Comparison of ENCODE assay signal across 17 cellular contexts in genomic region chr15:49242820-49243219, GRCh38.
DNase-seq lines count a peak whose midpoint lies in the region; ATAC-seq and TF ChIP-seq lines count a peak whose summit lies in the region.
"Had no signal": no experiment of that assay in that cellular context is flagged by ENCODE, and none has a peak within 500 bp of the region (broad histone marks: within the 10 kb centered on the region; RNA-seq: fewer than 3 reads in every experiment).

No MANE protein-coding gene starts in this region.

- TF ChIP-seq POLR2A in GM18505 (IDR thresholded peaks at IDR 0.05; ENCODE audit: borderline replicate concordance, extremely low read depth, insufficient read depth, insufficient read length), result no peak

- POLR2A ChIA-PET in RWPE1 (lab: Yijun Ruan, JAX; ENCODE audit: low non-redundant PET), result no interaction called here

- peak; percentile 38 for ATAC-seq in left ventricle myocardium superior
- no peak for ATAC-seq in Right ventricle myocardium inferior
- no peak for ATAC-seq in GM18505 (IDR thresholded peaks at IDR 0.05; ENCODE audit: unreplicated experiment)
- ATAC-seq in HG03159 (IDR thresholded peaks at IDR 0.05; ENCODE audit: unreplicated experiment), result no peak
- ATAC-seq: activated CD8-positive, alpha-beta T cell treated with anti-CD3 and anti-CD28 coated beads, Interleukin-2, amount 10 ng/mL, durations not matched to agents 7 days and 5 days had no signal

- CTCF ChIA-PET in RWPE1 (lab: Yijun Ruan, JAX), result interaction anchor here (0.6 kb wide), 1 partner anchor 831 kb away, joined by 3 read pairs; no protein-coding TSS in a partner anchor

- intact Hi-C loops in left ventricle myocardium superior (cut with micrococcal nuclease) (no loop called here), Right ventricle myocardium inferior (cut with DNase I) (no loop called here)

- no peak for TF ChIP-seq CTCF in RWPE1 (conservative IDR thresholded peaks at IDR 0.05; ENCODE audit: low read depth)

- no peak overlapping the region for H3K27ac ChIP-seq in RWPE1
- H3K27ac ChIP-seq: dorsolateral prefrontal cortex, transverse colon had no signal

- DNase-seq in left ventricle myocardium superior (no peak), Right ventricle myocardium inferior (ENCODE audit: missing footprints) (no peak), amniotic epithelial cell (ENCODE audit: low read depth) (peak; percentile 96), hepatic stellate cell (ENCODE audit: low spot score) (peak; percentile 50), GOT3 (lab: John Stamatoyannopoulos, UW) (no peak), RWPE1 (ENCODE audit: low spot score) (no peak)
- DNase-seq: activated CD8-positive, alpha-beta T cell treated with anti-CD3 and anti-CD28 coated beads, Interleukin-2, amount 10 ng/mL, durations not matched to agents 7 days and 5 days; activated naive CD4-positive, alpha-beta T cell treated with anti-CD3 and anti-CD28 coated beads, Interleukin-2, amount 50 U/mL, for 16 hours; AML-193; dorsolateral prefrontal cortex; hippocampal formation; NCI-H2081 treated with DMSO at 0.1 percent for 48 hours; right cardiac atrium; T-helper 1 cell; transverse colon had no signal

Comparison
In these comparisons a context has a peak if more than half of its experiments do, and no peak if none do; other contexts are left out.
1. DNase-seq: peak in amniotic epithelial cell (single experiment) and hepatic stellate cell (single experiment); none in left ventricle myocardium superior (single experiment), Right ventricle myocardium inferior (single experiment), GOT3 (single experiment) and RWPE1 (single experiment).